10 cellular contexts compared by ENCODE assay signal in the genomic region with DNA sequence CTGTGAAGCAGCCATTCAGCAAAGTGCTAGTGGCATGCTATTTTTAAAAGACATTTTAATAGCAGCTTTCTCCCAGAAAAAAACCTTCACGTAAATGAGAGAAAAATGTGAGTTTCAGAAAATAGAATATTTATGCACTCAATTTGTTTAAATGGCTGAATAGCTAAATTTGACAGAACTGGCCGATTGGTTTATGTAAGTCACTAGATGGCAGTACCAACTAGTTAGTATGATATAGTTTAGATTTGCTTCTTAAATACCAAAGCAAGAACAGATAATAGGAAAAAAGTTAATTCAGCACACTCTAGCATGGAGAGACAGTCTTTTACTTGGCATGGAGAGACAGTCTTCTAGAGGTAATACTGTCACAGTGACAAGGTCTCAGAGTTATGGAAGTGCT.
DNase-seq lines count a peak whose midpoint lies in the region; ATAC-seq, FAIRE-seq and TF ChIP-seq lines count a peak whose summit lies in the region.
"Had no signal": no experiment of that assay in that cellular context is flagged by ENCODE, and none has a peak within 500 bp of the region (broad histone marks: within the 10 kb centered on the region; RNA-seq: fewer than 3 reads in every experiment).

No MANE protein-coding gene starts in this region.

- ATAC-seq in GM12878: no peak; the same call in 2 of the 3 replicates

- H3K4me1 ChIP-seq in GM12878 (ENCODE audit: control insufficient read depth, insufficient read depth, low read length): no peaks in the 10 kb centered on the region
- H3K4me1 ChIP-seq: SJSA1 had no signal

- H3K4me3 Mint-ChIP-seq in neural crest cell: no peak overlapping the region
- H3K4me3 Mint-ChIP-seq: stimulated activated naive CD8-positive, alpha-beta T cell treated with anti-CD3 and anti-CD28 coated beads, Interleukin-15, Interleukin-2, amounts not matched to agents 100 ng/mL and 50 ng/mL, for 24 hours had no signal

- H3K27me3 ChIP-seq in GM12878 (replicated peaks in 1 of 2; ENCODE audit: control insufficient read depth in 2 of 2, insufficient read depth in 2 of 2, low read length in 1 of 2): no peaks in the 10 kb centered on the region
- H3K27me3 ChIP-seq: SJSA1 had no signal

- H3K79me2 ChIP-seq in GM12878 (ENCODE audit: control insufficient read depth, insufficient read depth, low read length): no peaks in the 10 kb centered on the region

- no peak overlapping the region for H3K4me3 ChIP-seq in GM12878
- H3K4me3 ChIP-seq: SJSA1 had no signal

- no peak for TF ChIP-seq RAD21 in GM12878 (IDR thresholded peaks at IDR 0.05; ENCODE audit: insufficient read depth, low read depth, low read length)

- no peak overlapping the region for H3K27ac ChIP-seq in GM12878 (ENCODE audit: control insufficient read depth, insufficient read depth)
- H3K27ac ChIP-seq: SJSA1 had no signal

- no peaks in the 10 kb centered on the region for H4K20me1 ChIP-seq in GM12878 (ENCODE audit: control insufficient read depth, insufficient read depth)

- CTCF ChIA-PET in GM12878 (lab: Yijun Ruan, JAX): interaction anchor here (1.6 kb wide), 1 partner anchor 316 kb away, joined by 4 read pairs; no protein-coding TSS in a partner anchor
- CTCF ChIA-PET in GM10248 (lab: Yijun Ruan, JAX): interaction anchor here (1.0 kb wide), 1 partner anchor 324 kb away, joined by 3 read pairs; no protein-coding TSS in a partner anchor

- no peaks in the 10 kb centered on the region for H3K36me3 ChIP-seq in GM12878 (ENCODE audit: control insufficient read depth in 2 of 2, insufficient read depth in 2 of 2, low read length in 1 of 2)
- H3K36me3 ChIP-seq: SJSA1 had no signal

- peaks cover 6% of the 10 kb centered on the region for H3K9me3 Mint-ChIP-seq in neural crest cell
- H3K9me3 Mint-ChIP-seq: stimulated activated naive CD8-positive, alpha-beta T cell treated with anti-CD3 and anti-CD28 coated beads, Interleukin-15, Interleukin-2, amounts not matched to agents 100 ng/mL and 50 ng/mL, for 24 hours had no signal

- no peak overlapping the region for H3K27ac Mint-ChIP-seq in neural crest cell (ENCODE audit: unreplicated experiment)
- H3K27ac Mint-ChIP-seq: stimulated activated naive CD8-positive, alpha-beta T cell treated with anti-CD3 and anti-CD28 coated beads, Interleukin-15, Interleukin-2, amounts not matched to agents 100 ng/mL and 50 ng/mL, for 24 hours had no signal

- 0% methylated on average over 2 of the region's 2 CpGs for WGBS in GM12878 (ENCODE audit: insufficient coverage, insufficient replicate concordance, low lambda C conversion rate, missing lambda C conversion rate)

- H3K4me2 ChIP-seq in GM12878 (ENCODE audit: control insufficient read depth, insufficient read depth): no peak overlapping the region

- POLR2A ChIA-PET in GM12878 (lab: Charles Lee) (no interaction called here), GM10248 (lab: Yijun Ruan, JAX) (no interaction called here)

- peak in 1 of 3 experiments; percentile 29; a peak in 1 of 6 replicates for TF ChIP-seq CTCF in GM12878 (IDR thresholded peaks at IDR 0.05 in 2 of 3, conservative IDR thresholded peaks at IDR 0.05 in 1 of 3; ENCODE audit: control insufficient read depth in 2 of 3, extremely low read depth in 1 of 3, insufficient read depth in 1 of 3, low read depth in 3 of 3, low read length in 3 of 3)
- TF ChIP-seq CTCF in neural crest cell (conservative IDR thresholded peaks at IDR 0.05): peak; percentile 48
- TF ChIP-seq CTCF in GM10248 (IDR thresholded peaks at IDR 0.05; ENCODE audit: control extremely low read depth, extremely low read depth, low read depth, missing control alignments): no peak

- no peak for TF ChIP-seq POLR2A in GM12878 (IDR thresholded peaks at IDR 0.05; ENCODE audit: low read depth, low read length)

- no peaks in the 10 kb centered on the region for H3K27me3 Mint-ChIP-seq in neural crest cell (ENCODE audit: low read depth)

- no TSS peak for BruUV-seq in GM12878 (replicated peaks; lab: Mats Ljungman, UMichigan)

- RAD21 ChIA-PET in GM12878 (lab: Charles Lee; ENCODE audit: unreplicated experiment): no interaction called here

- H3K4me1 Mint-ChIP-seq in neural crest cell: peaks cover 4% of the 10 kb centered on the region

- no peaks in the 10 kb centered on the region for H3K36me3 Mint-ChIP-seq in neural crest cell (ENCODE audit: low read depth)

- peak; percentile 61 for FAIRE-seq in GM12878 (lab: Jason Lieb, UNC)

- intact Hi-C loops in GM12878 (cut with micrococcal nuclease; ENCODE audit: unreplicated experiment): no loop called here

- H2AFZ ChIP-seq in GM12878 (ENCODE audit: control insufficient read depth, low read depth, low read length): no peak overlapping the region

- in situ Hi-C loops in GM12878 (cut with MboI): no loop called here

- DNase-seq in NCI-H1092 treated with DMSO at 0.1 percent for 48 hours (lab: John Stamatoyannopoulos, UW): peak; percentile 19
- DNase-seq in NCI-H1092 (lab: John Stamatoyannopoulos, UW): no peak
- DNase-seq in LoVo (ENCODE audit: low spot score): peak; percentile 5
- DNase-seq in GM12878 (ENCODE audit: low read depth, low spot score): no peak
- DNase-seq in neural crest cell (ENCODE audit: low read depth, low spot score): no peak
- DNase-seq in HuH-7.5 (ENCODE audit: low spot score): no peak
- no peak for DNase-seq in putamen (ENCODE audit: low spot score)
- no peak for DNase-seq in GM10248 (ENCODE audit: extremely low spot score)

- no peaks in the 10 kb centered on the region for H3K9me3 ChIP-seq in GM12878 (replicated peaks; ENCODE audit: control insufficient read depth, insufficient read depth, low read length)
- H3K9me3 ChIP-seq: SJSA1 had no signal

- TF ChIP-seq EP300 in GM12878 (IDR thresholded peaks at IDR 0.05; ENCODE audit: borderline replicate concordance in 1 of 2, control insufficient read depth in 1 of 2, low read depth in 2 of 2, low read length in 2 of 2): no peak

- SMC1A ChIA-PET in GM12878 (lab: Charles Lee; ENCODE audit: uncharacterized antibody, unreplicated experiment): interaction anchor here (1.1 kb wide), 1 partner anchor 316 kb away, joined by 3 read pairs; no protein-coding TSS in a partner anchor

- no peak overlapping the region for H3K9ac ChIP-seq in GM12878 (ENCODE audit: control insufficient read depth, insufficient read depth, low read length)

TF ChIP-seq in GM12878, 131 proteins besides CTCF, POLR2A, EP300 and RAD21 (continues in another document):
- TF ChIP-seq GABPA (IDR thresholded peaks at IDR 0.05; ENCODE audit: low read depth) (no peak), MEF2A (IDR thresholded peaks at IDR 0.05; ENCODE audit: insufficient read depth, low read depth, low read length) (no peak)
- TF ChIP-seq, protein P1, sequence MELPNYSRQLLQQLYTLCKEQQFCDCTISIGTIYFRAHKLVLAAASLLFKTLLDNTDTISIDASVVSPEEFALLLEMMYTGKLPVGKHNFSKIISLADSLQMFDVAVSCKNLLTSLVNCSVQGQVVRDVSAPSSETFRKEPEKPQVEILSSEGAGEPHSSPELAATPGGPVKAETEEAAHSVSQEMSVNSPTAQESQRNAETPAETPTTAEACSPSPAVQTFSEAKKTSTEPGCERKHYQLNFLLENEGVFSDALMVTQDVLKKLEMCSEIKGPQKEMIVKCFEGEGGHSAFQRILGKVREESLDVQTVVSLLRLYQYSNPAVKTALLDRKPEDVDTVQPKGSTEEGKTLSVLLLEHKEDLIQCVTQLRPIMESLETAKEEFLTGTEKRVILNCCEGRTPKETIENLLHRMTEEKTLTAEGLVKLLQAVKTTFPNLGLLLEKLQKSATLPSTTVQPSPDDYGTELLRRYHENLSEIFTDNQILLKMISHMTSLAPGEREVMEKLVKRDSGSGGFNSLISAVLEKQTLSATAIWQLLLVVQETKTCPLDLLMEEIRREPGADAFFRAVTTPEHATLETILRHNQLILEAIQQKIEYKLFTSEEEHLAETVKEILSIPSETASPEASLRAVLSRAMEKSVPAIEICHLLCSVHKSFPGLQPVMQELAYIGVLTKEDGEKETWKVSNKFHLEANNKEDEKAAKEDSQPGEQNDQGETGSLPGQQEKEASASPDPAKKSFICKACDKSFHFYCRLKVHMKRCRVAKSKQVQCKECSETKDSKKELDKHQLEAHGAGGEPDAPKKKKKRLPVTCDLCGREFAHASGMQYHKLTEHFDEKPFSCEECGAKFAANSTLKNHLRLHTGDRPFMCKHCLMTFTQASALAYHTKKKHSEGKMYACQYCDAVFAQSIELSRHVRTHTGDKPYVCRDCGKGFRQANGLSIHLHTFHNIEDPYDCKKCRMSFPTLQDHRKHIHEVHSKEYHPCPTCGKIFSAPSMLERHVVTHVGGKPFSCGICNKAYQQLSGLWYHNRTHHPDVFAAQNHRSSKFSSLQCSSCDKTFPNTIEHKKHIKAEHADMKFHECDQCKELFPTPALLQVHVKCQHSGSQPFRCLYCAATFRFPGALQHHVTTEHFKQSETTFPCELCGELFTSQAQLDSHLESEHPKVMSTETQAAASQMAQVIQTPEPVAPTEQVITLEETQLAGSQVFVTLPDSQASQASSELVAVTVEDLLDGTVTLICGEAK (IDR thresholded peaks at IDR 0.05; ENCODE audit: borderline replicate concordance): no peak
- TF ChIP-seq, protein P2, sequence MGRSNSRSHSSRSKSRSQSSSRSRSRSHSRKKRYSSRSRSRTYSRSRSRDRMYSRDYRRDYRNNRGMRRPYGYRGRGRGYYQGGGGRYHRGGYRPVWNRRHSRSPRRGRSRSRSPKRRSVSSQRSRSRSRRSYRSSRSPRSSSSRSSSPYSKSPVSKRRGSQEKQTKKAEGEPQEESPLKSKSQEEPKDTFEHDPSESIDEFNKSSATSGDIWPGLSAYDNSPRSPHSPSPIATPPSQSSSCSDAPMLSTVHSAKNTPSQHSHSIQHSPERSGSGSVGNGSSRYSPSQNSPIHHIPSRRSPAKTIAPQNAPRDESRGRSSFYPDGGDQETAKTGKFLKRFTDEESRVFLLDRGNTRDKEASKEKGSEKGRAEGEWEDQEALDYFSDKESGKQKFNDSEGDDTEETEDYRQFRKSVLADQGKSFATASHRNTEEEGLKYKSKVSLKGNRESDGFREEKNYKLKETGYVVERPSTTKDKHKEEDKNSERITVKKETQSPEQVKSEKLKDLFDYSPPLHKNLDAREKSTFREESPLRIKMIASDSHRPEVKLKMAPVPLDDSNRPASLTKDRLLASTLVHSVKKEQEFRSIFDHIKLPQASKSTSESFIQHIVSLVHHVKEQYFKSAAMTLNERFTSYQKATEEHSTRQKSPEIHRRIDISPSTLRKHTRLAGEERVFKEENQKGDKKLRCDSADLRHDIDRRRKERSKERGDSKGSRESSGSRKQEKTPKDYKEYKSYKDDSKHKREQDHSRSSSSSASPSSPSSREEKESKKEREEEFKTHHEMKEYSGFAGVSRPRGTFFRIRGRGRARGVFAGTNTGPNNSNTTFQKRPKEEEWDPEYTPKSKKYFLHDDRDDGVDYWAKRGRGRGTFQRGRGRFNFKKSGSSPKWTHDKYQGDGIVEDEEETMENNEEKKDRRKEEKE (IDR thresholded peaks at IDR 0.05): no peak

Comparison
In these comparisons a context has a peak if more than half of its experiments do, and no peak if none do; other contexts are left out.
1. DNase-seq: peak in NCI-H1092 treated with DMSO at 0.1 percent for 48 hours (single experiment) and LoVo (single experiment); none in NCI-H1092 (single experiment), GM12878 (single experiment), neural crest cell (single experiment), HuH-7.5 (single experiment), putamen (single experiment) and GM10248 (single experiment).